In genomic region chr7:157615852-157616251, GRCh38 we compare ENCODE assay signal across 19 cellular contexts.
A peak's percentile ranks its signal among the peaks of the same experiment; 100 is the strongest.
DNase-seq lines count a peak whose midpoint lies in the region; ATAC-seq and TF ChIP-seq lines count a peak whose summit lies in the region.
"Had no signal": no experiment of that assay in that cellular context is flagged by ENCODE, and none has a peak within 500 bp of the region (broad histone marks: within the 10 kb centered on the region; RNA-seq: fewer than 3 reads in every experiment).

No MANE protein-coding gene starts in this region.

- no peaks in the 10 kb centered on the region for H3K27me3 Mint-ChIP-seq in CD4-positive, CD25-positive, alpha-beta regulatory T cell
- peaks cover 0 to 4% (median 0%) of the 10 kb centered on the region in 5 donors for H3K27me3 Mint-ChIP-seq in naive thymus-derived CD4-positive, alpha-beta T cell

- H3K4me2 ChIP-seq in DND-41 (ENCODE audit: insufficient read depth, low read length) = no peak overlapping the region

- peak overlapping the region; percentile 20 to 90 (median 84) for H3K27ac Mint-ChIP-seq in CD4-positive, CD25-positive, alpha-beta regulatory T cell
- H3K27ac Mint-ChIP-seq in naive thymus-derived CD4-positive, alpha-beta T cell = peak overlapping the region in 6 of 9 donors; percentile 43 to 81 (median 59)
- H3K27ac Mint-ChIP-seq: IgD-negative memory B cell had no signal

- H3K9ac ChIP-seq in DND-41 (ENCODE audit: low read depth, low read length) = no peak overlapping the region

- no peaks in the 10 kb centered on the region for H3K36me3 Mint-ChIP-seq in CD4-positive, CD25-positive, alpha-beta regulatory T cell
- H3K36me3 Mint-ChIP-seq in naive thymus-derived CD4-positive, alpha-beta T cell = peaks cover 0 to 8% (median 0%) of the 10 kb centered on the region in 5 donors
- H3K36me3 Mint-ChIP-seq: IgD-negative memory B cell had no signal

- H2AFZ ChIP-seq in DND-41 (ENCODE audit: low read depth, low read length) = no peak overlapping the region

- no peaks in the 10 kb centered on the region for H3K9me3 Mint-ChIP-seq in CD4-positive, CD25-positive, alpha-beta regulatory T cell
- peaks cover 0 to 3% (median 0%) of the 10 kb centered on the region in 11 donors for H3K9me3 Mint-ChIP-seq in naive thymus-derived CD4-positive, alpha-beta T cell

- CTCF ChIA-PET in naive thymus-derived CD4-positive, alpha-beta T cell (lab: Charles Lee) = interaction anchor here (0.8 kb wide), 1 partner anchor 183 kb away, joined by 3 read pairs; no protein-coding TSS in a partner anchor

- H3K27me3 ChIP-seq in CD4-positive, CD25-positive, alpha-beta regulatory T cell (ENCODE audit: control insufficient read depth, insufficient read depth, low read length) = no peaks in the 10 kb centered on the region
- no peaks in the 10 kb centered on the region for H3K27me3 ChIP-seq in DND-41 (ENCODE audit: insufficient read depth, low read length, poor library complexity)
- no peaks in the 10 kb centered on the region for H3K27me3 ChIP-seq in naive thymus-derived CD4-positive, alpha-beta T cell (ENCODE audit: control insufficient read depth in 2 of 2, insufficient read depth in 2 of 2, low read length in 2 of 2)

- H3K4me3 ChIP-seq in CD4-positive, CD25-positive, alpha-beta regulatory T cell (ENCODE audit: low read depth, low read length) = no peak overlapping the region
- H3K4me3 ChIP-seq in DND-41 (ENCODE audit: low read depth in 1 of 2, low read length in 2 of 2) = no peak overlapping the region
- H3K4me3 ChIP-seq in naive thymus-derived CD4-positive, alpha-beta T cell (ENCODE audit: low read length) = no peak overlapping the region

- peaks cover 3 to 33% (median 11%) of the 10 kb centered on the region in 4 donors for H3K4me1 Mint-ChIP-seq in CD4-positive, CD25-positive, alpha-beta regulatory T cell
- peaks cover 8 to 43% (median 23%) of the 10 kb centered on the region in 7 donors for H3K4me1 Mint-ChIP-seq in naive thymus-derived CD4-positive, alpha-beta T cell

- no peak for DNase-seq in CD4-positive, CD25-positive, alpha-beta regulatory T cell
- DNase-seq in DND-41 (no peak), sciatic nerve (ENCODE audit: low spot score) (peak; percentile 37), superior temporal gyrus (ENCODE audit: extremely low spot score) (no peak)
- DNase-seq in naive thymus-derived CD4-positive, alpha-beta T cell = no peak
- no peak for DNase-seq in stimulated activated CD4-positive, alpha-beta T cell treated with anti-CD3 and anti-CD28 coated beads, Interleukin-2, amount 100 ng/mL, for 48 hours
- DNase-seq: ACHN, C1 segment of cervical spinal cord, EL, GF-D8, Karpas-422, NCI-H1048, NCI-H1417 treated with DMSO at 0.1 percent for 48 hours, NCI-H187, NCI-H2107, NCI-H446 treated with DMSO at 0.1 percent for 48 hours, NCI-H526 treated with DMSO at 0.1 percent for 48 hours had no signal

- no peaks in the 10 kb centered on the region for H3K9me3 ChIP-seq in CD4-positive, CD25-positive, alpha-beta regulatory T cell (ENCODE audit: control insufficient read depth in 2 of 2, low read length in 2 of 2)
- H3K9me3 ChIP-seq in DND-41 (ENCODE audit: insufficient read depth, low read length, severe bottlenecking) = no peaks in the 10 kb centered on the region
- H3K9me3 ChIP-seq in naive thymus-derived CD4-positive, alpha-beta T cell (ENCODE audit: control insufficient read depth in 2 of 3, low read length in 3 of 3) = no peaks in the 10 kb centered on the region

- POLR2A ChIA-PET in naive thymus-derived CD4-positive, alpha-beta T cell (lab: Charles Lee) = interaction anchor here (0.8 to 5.2 kb wide), 2 partner anchors 9 to 18 kb away, joined by 3 to 61 read pairs; no protein-coding TSS in a partner anchor

- 0 out of 2 replicates have a peak, but pooled peaks cover 2% of the 10 kb centered on the region for H4K20me1 ChIP-seq in DND-41 (ENCODE audit: insufficient read depth, low read length)

- H3K4me1 ChIP-seq in CD4-positive, CD25-positive, alpha-beta regulatory T cell (ENCODE audit: control insufficient read depth, insufficient read depth, low read length, poor library complexity, severe bottlenecking) = peaks cover 19% of the 10 kb centered on the region
- H3K4me1 ChIP-seq in DND-41 (ENCODE audit: insufficient read depth, low read length) = peaks cover 23% of the 10 kb centered on the region
- peaks cover 0 to 8% of the 10 kb centered on the region in 2 donors for H3K4me1 ChIP-seq in naive thymus-derived CD4-positive, alpha-beta T cell (ENCODE audit: control insufficient read depth in 2 of 2, insufficient read depth in 2 of 2, low read length in 2 of 2)

- H3K27ac ChIP-seq in CD4-positive, CD25-positive, alpha-beta regulatory T cell (ENCODE audit: insufficient read depth, low read length, poor library complexity, severe bottlenecking) = peak overlapping the region; percentile 15
- peak overlapping the region; percentile 52 for H3K27ac ChIP-seq in DND-41 (ENCODE audit: low read length)
- no peak overlapping the region for H3K27ac ChIP-seq in naive thymus-derived CD4-positive, alpha-beta T cell (ENCODE audit: low read depth, low read length)

- H3K4me3 Mint-ChIP-seq in CD4-positive, CD25-positive, alpha-beta regulatory T cell = peak overlapping the region in 2 of 4 donors; percentile 35 to 97
- H3K4me3 Mint-ChIP-seq in naive thymus-derived CD4-positive, alpha-beta T cell = no peak overlapping the region
- H3K4me3 Mint-ChIP-seq: IgD-negative memory B cell had no signal

- no peak for ATAC-seq in CD4-positive, CD25-positive, alpha-beta regulatory T cell (ENCODE audit: low read depth in 2 of 2)
- ATAC-seq in DND-41 (ENCODE audit: insufficient read depth, low read depth) (no peak), sciatic nerve (no peak), GM21825 (IDR thresholded peaks at IDR 0.05; ENCODE audit: unreplicated experiment) (no peak)
- no peak for ATAC-seq in naive thymus-derived CD4-positive, alpha-beta T cell

- no peaks in the 10 kb centered on the region for H3K36me3 ChIP-seq in CD4-positive, CD25-positive, alpha-beta regulatory T cell (ENCODE audit: control insufficient read depth, insufficient read depth, low read length)
- peaks cover 98% of the 10 kb centered on the region for H3K36me3 ChIP-seq in DND-41 (ENCODE audit: insufficient read depth, low read length)
- no peaks in the 10 kb centered on the region for H3K36me3 ChIP-seq in naive thymus-derived CD4-positive, alpha-beta T cell (ENCODE audit: control insufficient read depth in 2 of 3, insufficient read depth in 3 of 3, low read length in 3 of 3)

- 0 out of 2 replicates have a peak, but pooled peaks cover 2% of the 10 kb centered on the region for H3K79me2 ChIP-seq in DND-41 (ENCODE audit: insufficient read depth, low read length)

- intact Hi-C loops in naive thymus-derived CD4-positive, alpha-beta T cell (cut with micrococcal nuclease) = loop anchor here in 1 of 2 donors (2.0 kb wide), 1 partner anchor 183 kb away; no protein-coding TSS in a partner anchor
- intact Hi-C loops in sciatic nerve (cut with DNase I) = no loop called here

- no peak for TF ChIP-seq CTCF in DND-41 (IDR thresholded peaks at IDR 0.05; ENCODE audit: borderline replicate concordance, extremely low read depth, low read length, poor library complexity, severe bottlenecking)
